ENCODE assay signal across 22 cellular contexts in genomic region chr6:12294851-12295536, GRCh38. TPM values are rescaled to one million over a fixed set of nuclear protein-coding genes. Genes with fewer than 3 reads are reported as not detected.
DNase-seq lines count a peak whose midpoint lies in the region; ATAC-seq, FAIRE-seq and TF ChIP-seq lines count a peak whose summit lies in the region.
"Had no signal": no experiment of that assay in that cellular context is flagged by ENCODE, and none has a peak within 500 bp of the region (broad histone marks: within the 10 kb centered on the region; RNA-seq: fewer than 3 reads in every experiment).

No MANE protein-coding gene starts in this region.

- H3K9ac ChIP-seq in skeletal muscle satellite cell (ENCODE audit: low read depth, low read length): peak overlapping the region; percentile 10

- peaks cover 17% of the 10 kb centered on the region for H3K79me2 ChIP-seq in ACC112 (ENCODE audit: control insufficient read depth, insufficient read depth, low read length, unreplicated experiment)

- H3K4me2 ChIP-seq in skeletal muscle satellite cell (ENCODE audit: low read length): no peak overlapping the region
- H3K4me2 ChIP-seq: smooth muscle cell had no signal

- H3K36me3 ChIP-seq in ACC112 (ENCODE audit: insufficient read depth, low read length) (no peaks in the 10 kb centered on the region), RWPE2 (ENCODE audit: low read depth) (peaks cover 36% of the 10 kb centered on the region), skeletal muscle satellite cell (ENCODE audit: insufficient read depth, low read length) (peaks cover 16% of the 10 kb centered on the region)
- H3K36me3 ChIP-seq: WERI-Rb-1 had no signal

- TF ChIP-seq POLR2A in GM12892 (IDR thresholded peaks at IDR 0.05; ENCODE audit: low read depth, low read length): no peak

- H3K4me1 ChIP-seq in ACC112 (ENCODE audit: control insufficient read depth, insufficient read depth, low read length, unreplicated experiment): peaks cover 52% of the 10 kb centered on the region
- H3K4me1 ChIP-seq in RWPE2 (ENCODE audit: insufficient read depth, poor library complexity, severe bottlenecking): peaks cover 30% of the 10 kb centered on the region
- H3K4me1 ChIP-seq in skeletal muscle satellite cell (ENCODE audit: control insufficient read depth, insufficient read depth, low read length): peaks cover 55% of the 10 kb centered on the region

- no peak for FAIRE-seq in GM12892 (lab: Jason Lieb, UNC)
- FAIRE-seq: urothelium cell line had no signal

- no peak for ATAC-seq in RWPE2 (ENCODE audit: low read depth)
- ATAC-seq in HG03159 (IDR thresholded peaks at IDR 0.05; ENCODE audit: unreplicated experiment): no peak
- ATAC-seq: mucosa of descending colon had no signal

- H3K27me3 ChIP-seq in ACC112 (ENCODE audit: insufficient read depth, low read length): no peaks in the 10 kb centered on the region
- no peaks in the 10 kb centered on the region for H3K27me3 ChIP-seq in RWPE2 (ENCODE audit: insufficient read depth, poor library complexity, severe bottlenecking)
- no peaks in the 10 kb centered on the region for H3K27me3 ChIP-seq in skeletal muscle satellite cell (ENCODE audit: control insufficient read depth, insufficient read depth, low read length)

- H3K4me3 ChIP-seq in ACC112 (ENCODE audit: low read depth, low read length) (no peak overlapping the region), RWPE2 (ENCODE audit: severe bottlenecking) (no peak overlapping the region), skeletal muscle satellite cell (ENCODE audit: low read length) (no peak overlapping the region)
- H3K4me3 ChIP-seq: mucosa of descending colon, smooth muscle cell had no signal

- DNase-seq in RWPE2 (ENCODE audit: low spot score) (no peak), fibroblast of gingiva (ENCODE audit: low read depth) (peak; percentile 8), NCI-H524 (lab: John Stamatoyannopoulos, UW) (no peak), NCI-H2171 (lab: John Stamatoyannopoulos, UW) (no peak), GM12892 (ENCODE audit: insufficient read length) (no peak)
- DNase-seq: ACHN; activated CD4-positive, alpha-beta T cell treated with anti-CD3 and anti-CD28 coated beads, Interleukin-2, amount 50 U/mL, for 48 hours; activated effector memory CD4-positive, alpha-beta T cell treated with anti-CD3 and anti-CD28 coated beads, Interleukin-2, amount 50 U/mL, for 16 hours; amniotic stem cell; CD4-positive, alpha-beta T cell; effector memory CD4-positive, alpha-beta T cell; head of caudate nucleus; mucosa of descending colon; NCI-H1694; NCI-H226; stimulated activated CD4-positive, alpha-beta T cell treated with anti-CD3 and anti-CD28 coated beads, Interleukin-4, amount 100 ng/mL, for 1 hour; WERI-Rb-1 had no signal

- no peak overlapping the region for H2AFZ ChIP-seq in ACC112 (ENCODE audit: low read length, unreplicated experiment)

- no peaks in the 10 kb centered on the region for H3K9me3 ChIP-seq in RWPE2 (ENCODE audit: severe bottlenecking)
- H3K9me3 ChIP-seq in skeletal muscle satellite cell (replicated peaks; ENCODE audit: low read length): no peaks in the 10 kb centered on the region
- H3K9me3 ChIP-seq: mucosa of descending colon had no signal

- H3K27ac ChIP-seq in ACC112 (ENCODE audit: low read depth, low read length) (peak overlapping the region; percentile 80), RWPE2 (ENCODE audit: poor library complexity, severe bottlenecking) (peak overlapping the region; percentile 90)
- H3K27ac ChIP-seq: WERI-Rb-1 had no signal

- TF ChIP-seq CTCF in RWPE2 (IDR thresholded peaks at IDR 0.05; ENCODE audit: poor library complexity, severe bottlenecking): no peak

RNA-seq across cellular contexts. Expression of gene EDN1, which starts 4.8 kb away (rescaled TPM):
- 0.22 TPM in 1 of 2 replicates, not detected in the other for total RNA-seq in skeletal muscle satellite cell (2012; rRNA removed)
- 6.2 TPM for polyA plus RNA-seq in GM12892 (2012; ENCODE audit: missing spikeins)
